ENCODE assay signal across 30 cellular contexts in genomic region chr12:22307811-22308210, GRCh38. TPM values are rescaled to one million over a fixed set of nuclear protein-coding genes. Genes with fewer than 3 reads are reported as not detected.
"Had no signal": no experiment of that assay in that cellular context is flagged by ENCODE, and none has a peak within 500 bp of the region (broad histone marks: within the 10 kb centered on the region; RNA-seq: fewer than 3 reads in every experiment).

No MANE protein-coding gene starts in this region.

- H3K4me1 ChIP-seq: lower lobe of right lung, neural progenitor cell, right atrium auricular region, upper lobe of left lung had no signal

- H3K27ac Mint-ChIP-seq: immature natural killer cell; memory B cell; mesothelial cell of epicardium; naive B cell; natural killer cell treated with Interleukin-12 subunit alpha and Interleukin-12 subunit beta and Interleukin-15 and Interleukin-18, amount 100 ng/mL, for 72 hours; neural progenitor cell had no signal

- H3K27ac ChIP-seq: dorsolateral prefrontal cortex, epithelial cell of prostate, esophagus muscularis mucosa, lower lobe of right lung, neural progenitor cell, right atrium auricular region, thoracic aorta, tibial nerve, upper lobe of left lung had no signal

- H3K36me3 ChIP-seq: lower lobe of right lung, neural progenitor cell, prostate gland, right atrium auricular region, thoracic aorta, tibial nerve, upper lobe of left lung had no signal

- H3K4me3 Mint-ChIP-seq: immature natural killer cell; memory B cell; mesothelial cell of epicardium; naive B cell; natural killer cell treated with Interleukin-12 subunit alpha and Interleukin-12 subunit beta and Interleukin-15 and Interleukin-18, amount 100 ng/mL, for 72 hours; neural progenitor cell had no signal

- H3K9me3 ChIP-seq: esophagus muscularis mucosa, lower lobe of right lung, mucosa of descending colon, prostate gland, right atrium auricular region, thoracic aorta, tibial nerve, upper lobe of left lung had no signal

- DNase-seq: dorsolateral prefrontal cortex; effector CD4-positive, alpha-beta T cell; foreskin melanocyte; hypothalamus; immature natural killer cell; islet precursor cell; left ventricle myocardium superior; lower lobe of right lung; mucosa of descending colon; naive B cell; nucleus accumbens; stimulated activated CD4-positive, alpha-beta T cell treated with anti-CD3 and anti-CD28 coated beads, Interleukin-12 subunit alpha, Interleukin-12 subunit beta, amount 100 ng/mL, for 4 hours; stimulated activated CD4-positive, alpha-beta T cell treated with anti-CD3 and anti-CD28 coated beads, Interleukin-1b, Interleukin-23, amount 100 ng/mL, for 48 hours; stimulated activated CD4-positive, alpha-beta T cell treated with anti-CD3 and anti-CD28 coated beads, Interleukin-4, amount 100 ng/mL, for 1 hour; stimulated activated CD8-positive, alpha-beta memory T cell treated with anti-CD3 and anti-CD28 coated beads, Interleukin-4, amount 100 ng/mL, for 48 hours; stimulated activated naive CD4-positive, alpha-beta T cell; upper lobe of left lung had no signal

- H3K9me3 Mint-ChIP-seq: immature natural killer cell; natural killer cell treated with Interleukin-12 subunit alpha and Interleukin-12 subunit beta and Interleukin-15 and Interleukin-18, amount 100 ng/mL, for 72 hours had no signal

- H3K4me1 Mint-ChIP-seq: immature natural killer cell, memory B cell, naive B cell, neural progenitor cell had no signal

- H3K36me3 Mint-ChIP-seq: immature natural killer cell; memory B cell; mesothelial cell of epicardium; naive B cell; natural killer cell treated with Interleukin-12 subunit alpha and Interleukin-12 subunit beta and Interleukin-15 and Interleukin-18, amount 100 ng/mL, for 72 hours had no signal

- H2AFZ ChIP-seq: neural progenitor cell had no signal

- H3K4me3 ChIP-seq: dorsolateral prefrontal cortex, esophagus muscularis mucosa, lower lobe of right lung, mucosa of descending colon, neural progenitor cell, prostate gland, right atrium auricular region, smooth muscle cell, thoracic aorta, tibial nerve, upper lobe of left lung had no signal

- H3K27me3 ChIP-seq: dorsolateral prefrontal cortex, esophagus muscularis mucosa, neural progenitor cell, right atrium auricular region, tibial nerve, upper lobe of left lung had no signal

- H3K4me2 ChIP-seq: neural progenitor cell, smooth muscle cell had no signal

- FAIRE-seq: colon, urothelium cell line had no signal

- H3K9ac ChIP-seq: neural progenitor cell had no signal

RNA-seq across cellular contexts. Expression of gene ST8SIA1, which starts 26.7 kb away (rescaled TPM):
- polyA plus RNA-seq: immature natural killer cell had no signal
